Comparison of ENCODE assay signal across 21 cellular contexts in genomic region chr15:36344887-36345286, GRCh38.
A peak's percentile ranks its signal among the peaks of the same experiment; 100 is the strongest.
DNase-seq lines count a peak whose midpoint lies in the region; ATAC-seq, FAIRE-seq and TF ChIP-seq lines count a peak whose summit lies in the region.
"Had no signal": no experiment of that assay in that cellular context is flagged by ENCODE, and none has a peak within 500 bp of the region (broad histone marks: within the 10 kb centered on the region; RNA-seq: fewer than 3 reads in every experiment).

No MANE protein-coding gene starts in this region.

- H2BK5ac ChIP-seq in IMR-90 (ENCODE audit: low read depth, low read length, poor library complexity, severe bottlenecking) (no peak overlapping the region), neuronal stem cell (ENCODE audit: low read length) (no peak overlapping the region)

- H2AK5ac ChIP-seq in IMR-90 (ENCODE audit: low read depth, low read length): no peak overlapping the region
- no peak overlapping the region for H2AK5ac ChIP-seq in neuronal stem cell (ENCODE audit: low read depth, low read length)

- DNase-seq in H54 (ENCODE audit: insufficient read length, low spot score): no peak
- DNase-seq in IMR-90: no peak
- DNase-seq in bronchial epithelial cell (ENCODE audit: low read depth): no peak
- no peak for DNase-seq in neuronal stem cell (ENCODE audit: low spot score)
- no peak for DNase-seq in NCI-H1105 treated with DMSO at 0.1 percent for 48 hours (lab: John Stamatoyannopoulos, UW)
- DNase-seq in LoVo (ENCODE audit: low spot score): no peak
- no peak for DNase-seq in D721Med (ENCODE audit: insufficient read length, low spot score)
- no peak for DNase-seq in posterior vena cava (ENCODE audit: low spot score)
- DNase-seq: C1 segment of cervical spinal cord; CD4-positive, CD25-positive, alpha-beta regulatory T cell; CD8-positive, alpha-beta memory T cell; COR-L47; DMS79; GDM1; GOT3; HFFc6; KG1 had no signal

- POLR2A ChIA-PET in IMR-90 (lab: Charles Lee; ENCODE audit: unreplicated experiment): no interaction called here

- CTCF ChIA-PET in IMR-90 (lab: Yijun Ruan, JAX): interaction anchor here (1.0 kb wide), 1 partner anchor 10 kb away, joined by 4 read pairs; no protein-coding TSS in a partner anchor

- no peak overlapping the region for H2BK12ac ChIP-seq in neuronal stem cell (ENCODE audit: low read length)

- TF ChIP-seq POLR2A in H54 (IDR thresholded peaks at IDR 0.05; ENCODE audit: low read depth, low read length) (no peak), IMR-90 (IDR thresholded peaks at IDR 0.05; ENCODE audit: low read depth, low read length) (no peak)

- intact Hi-C loops in IMR-90 (cut with micrococcal nuclease) (no loop called here), posterior vena cava (cut with DNase I) (no loop called here)

- H3K14ac ChIP-seq in IMR-90 (replicated peaks; ENCODE audit: low read depth, low read length) (0 out of 2 replicates have a peak overlapping the region, but pooled peaks have one; percentile 37), neuronal stem cell (ENCODE audit: low read length) (peak overlapping the region; percentile 71)

- H3K36me3 ChIP-seq in IMR-90 (ENCODE audit: control insufficient read depth, insufficient read depth, low read length) (no peaks in the 10 kb centered on the region), bronchial epithelial cell (ENCODE audit: control insufficient read depth, insufficient read depth, low read length) (no peaks in the 10 kb centered on the region), neuronal stem cell (replicated peaks in 1 of 2; ENCODE audit: control insufficient read depth in 2 of 2, insufficient read depth in 2 of 2, low read length in 2 of 2) (no peaks in the 10 kb centered on the region)
- H3K36me3 ChIP-seq: HAP-1 had no signal

- H3K27me3 ChIP-seq in IMR-90 (ENCODE audit: control insufficient read depth, insufficient read depth, low read length): no peaks in the 10 kb centered on the region
- H3K27me3 ChIP-seq in bronchial epithelial cell (ENCODE audit: control insufficient read depth, insufficient read depth, low read length): no peaks in the 10 kb centered on the region
- no peaks in the 10 kb centered on the region for H3K27me3 ChIP-seq in neuronal stem cell (ENCODE audit: control insufficient read depth in 3 of 3, insufficient read depth in 3 of 3, low read depth in 1 of 3, low read length in 3 of 3)

- no peak for TF ChIP-seq RAD21 in IMR-90 (IDR thresholded peaks at IDR 0.05; ENCODE audit: low read length)

- H3K9ac ChIP-seq in IMR-90 (ENCODE audit: low read depth, low read length) (no peak overlapping the region), neuronal stem cell (ENCODE audit: low read depth, low read length, poor library complexity) (no peak overlapping the region)

- BruUV-seq in IMR-90 (replicated peaks; lab: Mats Ljungman, UMichigan): no TSS peak

- no peak for ATAC-seq in IMR-90 (ENCODE audit: low read depth)

- in situ Hi-C loops in IMR-90 (cut with MboI; ENCODE audit: low sequenced_read_pairs): no loop called here

- H2BK15ac ChIP-seq in IMR-90 (ENCODE audit: low read depth, low read length) (0 out of 3 replicates have a peak overlapping the region, but pooled peaks have one; percentile 6), neuronal stem cell (ENCODE audit: low read length) (no peak overlapping the region)

- H4K20me1 ChIP-seq in IMR-90 (ENCODE audit: insufficient read depth, low read length): no peaks in the 10 kb centered on the region

- H4K91ac ChIP-seq in IMR-90 (ENCODE audit: insufficient read depth, low read depth, low read length) (no peak overlapping the region), neuronal stem cell (ENCODE audit: low read depth, low read length, poor library complexity) (no peak overlapping the region)

- H3K4me3 ChIP-seq in IMR-90 (ENCODE audit: insufficient read depth, low read depth, low read length): no peak overlapping the region
- H3K4me3 ChIP-seq in bronchial epithelial cell (ENCODE audit: low read depth, low read length): no peak overlapping the region
- H3K4me3 ChIP-seq in neuronal stem cell (ENCODE audit: low read length in 2 of 2): no peak overlapping the region
- H3K4me3 ChIP-seq: HAP-1 had no signal

- H3K4me1 ChIP-seq in IMR-90 (ENCODE audit: control insufficient read depth, insufficient read depth, low read length) (no peaks in the 10 kb centered on the region), neuronal stem cell (ENCODE audit: control insufficient read depth in 2 of 2, insufficient read depth in 1 of 2, low read depth in 1 of 2, low read length in 2 of 2) (no peaks in the 10 kb centered on the region)
- H3K4me1 ChIP-seq: HAP-1 had no signal

- H2BK120ac ChIP-seq in IMR-90 (ENCODE audit: low read depth, low read length): no peak overlapping the region
- no peak overlapping the region for H2BK120ac ChIP-seq in neuronal stem cell (ENCODE audit: low read depth, low read length)

- H3K56ac ChIP-seq in IMR-90 (ENCODE audit: extremely low read depth, insufficient read depth, low read length): no peak overlapping the region

- no peaks in the 10 kb centered on the region for H3K9me1 ChIP-seq in IMR-90 (ENCODE audit: insufficient read depth, low read length)

- FAIRE-seq in H54 (lab: Jason Lieb, UNC): peak; percentile 23
- peak; percentile 50 for FAIRE-seq in bronchial epithelial cell (lab: Jason Lieb, UNC)
- no peak for FAIRE-seq in D721Med (lab: Jason Lieb, UNC)
- FAIRE-seq: GM12892, GM18507, HTR-8/SVneo had no signal

- H3K23ac ChIP-seq in IMR-90 (ENCODE audit: low read depth, low read length): no peak overlapping the region
- no peak overlapping the region for H3K23ac ChIP-seq in neuronal stem cell (ENCODE audit: low read depth, low read length, poor library complexity)

- H3K79me1 ChIP-seq in IMR-90 (ENCODE audit: low read depth in 1 of 2, low read length in 2 of 2): no peaks in the 10 kb centered on the region
- no peaks in the 10 kb centered on the region for H3K79me1 ChIP-seq in neuronal stem cell (ENCODE audit: low read depth, low read length)

- H3K27ac ChIP-seq in IMR-90 (ENCODE audit: insufficient read depth, low read length) (no peak overlapping the region), neuronal stem cell (replicated peaks; ENCODE audit: low read length) (no peak overlapping the region)

- no peak overlapping the region for H3K4ac ChIP-seq in IMR-90 (ENCODE audit: low read depth, low read length)
- no peak overlapping the region for H3K4ac ChIP-seq in neuronal stem cell (ENCODE audit: low read length)

- H3K9me3 ChIP-seq in IMR-90 (ENCODE audit: control insufficient read depth, insufficient read depth, low read length) (no peaks in the 10 kb centered on the region), neuronal stem cell (replicated peaks in 1 of 2; ENCODE audit: control insufficient read depth in 2 of 2, insufficient read depth in 1 of 2, low read depth in 1 of 2, low read length in 2 of 2) (peaks cover 0 to 4% of the 10 kb centered on the region in 2 donors)
- H3K9me3 ChIP-seq: HAP-1 had no signal

- dilution Hi-C loops in IMR-90 (cut with HindIII; ENCODE audit: low sequenced_read_pairs, unreplicated experiment): no loop called here

- no peak for TF ChIP-seq CTCF in IMR-90 (conservative IDR thresholded peaks at IDR 0.05; ENCODE audit: low read depth, low read length)
- TF ChIP-seq CTCF in bronchial epithelial cell (IDR thresholded peaks at IDR 0.05; ENCODE audit: insufficient read depth, low read length, severe bottlenecking): no peak
- TF ChIP-seq CTCF in D721Med (IDR thresholded peaks at IDR 0.05; ENCODE audit: insufficient read depth, missing control alignments): no peak

- H3K18ac ChIP-seq in IMR-90 (ENCODE audit: low read depth, low read length) (no peak overlapping the region), neuronal stem cell (ENCODE audit: low read length) (no peak overlapping the region)

- H4K5ac ChIP-seq in IMR-90 (ENCODE audit: low read depth, low read length): no peak overlapping the region

- H3K4me2 ChIP-seq in IMR-90 (ENCODE audit: low read depth, low read length) (no peak overlapping the region), neuronal stem cell (ENCODE audit: insufficient read depth, low read length, poor library complexity, severe bottlenecking) (no peak overlapping the region)

- no peak overlapping the region for H2BK20ac ChIP-seq in IMR-90 (ENCODE audit: low read depth, low read length)

- H4K8ac ChIP-seq in IMR-90 (ENCODE audit: low read depth in 2 of 2, low read length in 2 of 2) (no peak overlapping the region), neuronal stem cell (ENCODE audit: low read depth, low read length) (no peak overlapping the region)

- 89% methylated on average over 1 of the region's 2 CpGs; no CpG with 5 or more reads in 1 of the 2 experiments for WGBS in IMR-90 (ENCODE audit: extremely low coverage in 2 of 2, insufficient read length in 1 of 2), 2 experiments
- WGBS in neuronal stem cell (ENCODE audit: extremely low coverage in 2 of 2, insufficient read length in 2 of 2, insufficient replicate concordance in 1 of 2), 2 donors: no CpG with 5 or more reads among the region's 2 CpGs

- H2AFZ ChIP-seq in IMR-90 (replicated peaks; ENCODE audit: low read length, poor library complexity) (no peak overlapping the region), neuronal stem cell (ENCODE audit: low read length) (peak overlapping the region; percentile 47)

- no peak overlapping the region for H2AK9ac ChIP-seq in IMR-90 (replicated peaks; ENCODE audit: low read depth, low read length, poor library complexity)

TF ChIP-seq in IMR-90, 13 proteins besides CTCF, POLR2A, EP300 and RAD21 (continues in another document):
- TF ChIP-seq RFX5 (IDR thresholded peaks at IDR 0.05; ENCODE audit: low read depth, low read length) (no peak), NFE2L2 (IDR thresholded peaks at IDR 0.05; ENCODE audit: low read depth, low read length) (no peak), MXI1 (IDR thresholded peaks at IDR 0.05; ENCODE audit: borderline replicate concordance, low read depth, low read length) (no peak), FOS (IDR thresholded peaks at IDR 0.05; ENCODE audit: low read depth, low read length) (no peak), USF2 (IDR thresholded peaks at IDR 0.05; ENCODE audit: low read depth, low read length) (no peak), CEBPB (IDR thresholded peaks at IDR 0.05; ENCODE audit: low read depth, low read length) (no peak), SMC3 (IDR thresholded peaks at IDR 0.05; ENCODE audit: low read depth, low read length) (no peak), MAFK (IDR thresholded peaks at IDR 0.05; ENCODE audit: low read depth, low read length) (no peak), MAZ (IDR thresholded peaks at IDR 0.05; ENCODE audit: borderline replicate concordance, low read depth, low read length) (no peak), BHLHE40 (IDR thresholded peaks at IDR 0.05; ENCODE audit: low read depth, low read length) (no peak)
